Comparison of ENCODE assay signal across 12 cellular contexts in genomic region chr6:218153-219018, GRCh38.
DNase-seq lines count a peak whose midpoint lies in the region; ATAC-seq and TF ChIP-seq lines count a peak whose summit lies in the region.
"Had no signal": no experiment of that assay in that cellular context is flagged by ENCODE, and none has a peak within 500 bp of the region (broad histone marks: within the 10 kb centered on the region; RNA-seq: fewer than 3 reads in every experiment).

No MANE protein-coding gene starts in this region.

- H3K27ac ChIP-seq in neural progenitor cell = no peak overlapping the region
- H3K27ac ChIP-seq: thoracic aorta had no signal

- H3K9me3 Mint-ChIP-seq in naive B cell (peaks cover 0 to 4% (median 2%) of the 10 kb centered on the region in 7 donors), neural progenitor cell (peaks cover 7% of the 10 kb centered on the region)

- H3K9me3 ChIP-seq in neural progenitor cell (ENCODE audit: low read depth) = no peaks in the 10 kb centered on the region
- H3K9me3 ChIP-seq: thoracic aorta had no signal

- H3K27me3 Mint-ChIP-seq in naive B cell = peaks cover 0 to 2% (median 0%) of the 10 kb centered on the region in 3 donors
- H3K27me3 Mint-ChIP-seq in neural progenitor cell (ENCODE audit: insufficient read depth, low read depth) = no peaks in the 10 kb centered on the region

- H3K27me3 ChIP-seq in neural progenitor cell = no peaks in the 10 kb centered on the region

- no peaks in the 10 kb centered on the region for H3K79me2 ChIP-seq in neural progenitor cell (ENCODE audit: low read depth)

- peak; percentile 24 for ATAC-seq in GM18520 (IDR thresholded peaks at IDR 0.05; ENCODE audit: unreplicated experiment)
- peak; percentile 39 for ATAC-seq in GM21576 (IDR thresholded peaks at IDR 0.05; ENCODE audit: unreplicated experiment)
- peak; percentile 40 for ATAC-seq in HG03439 (IDR thresholded peaks at IDR 0.05; ENCODE audit: unreplicated experiment)
- ATAC-seq in naive B cell (ENCODE audit: low read depth in 2 of 2) = peak; percentile 71 to 73
- ATAC-seq in esophagus mucosa = no peak

- H3K36me3 Mint-ChIP-seq in naive B cell (no peaks in the 10 kb centered on the region), neural progenitor cell (no peaks in the 10 kb centered on the region)

- H3K4me3 Mint-ChIP-seq in naive B cell (peak overlapping the region; percentile 1 to 85 (median 62)), neural progenitor cell (no peak overlapping the region)
- H3K4me3 Mint-ChIP-seq: GM23338 had no signal

- H2AFZ ChIP-seq in neural progenitor cell (replicated peaks) = no peak overlapping the region

- no peak for TF ChIP-seq CTCF in neural progenitor cell (IDR thresholded peaks at IDR 0.05)

- no peaks in the 10 kb centered on the region for H3F3A ChIP-seq in neural progenitor cell (ENCODE audit: low read depth)

- peaks cover 21% of the 10 kb centered on the region for H3K4me1 ChIP-seq in neural progenitor cell

- peak overlapping the region in 5 of 6 donors; percentile 22 to 81 (median 66) for H3K27ac Mint-ChIP-seq in naive B cell
- H3K27ac Mint-ChIP-seq in neural progenitor cell = no peak overlapping the region
- H3K27ac Mint-ChIP-seq: GM23338 had no signal

- H3K4me2 ChIP-seq in neural progenitor cell = no peak overlapping the region
- H3K4me2 ChIP-seq: GM23338 had no signal

- H3K9ac ChIP-seq in neural progenitor cell = no peak overlapping the region

- DNase-seq in naive B cell = peak; percentile 27
- no peak for DNase-seq in NCI-H1048 (lab: John Stamatoyannopoulos, UW)
- DNase-seq in neural progenitor cell (ENCODE audit: low spot score) = no peak
- DNase-seq in NCI-H2081 (lab: John Stamatoyannopoulos, UW) = no peak
- DNase-seq: NCI-H1105, small intestine had no signal

- H3K36me3 ChIP-seq in neural progenitor cell = no peaks in the 10 kb centered on the region
- H3K36me3 ChIP-seq: thoracic aorta had no signal

- H3K4me1 Mint-ChIP-seq in naive B cell (peaks cover 42 to 59% (median 45%) of the 10 kb centered on the region in 3 donors), neural progenitor cell (peaks cover 31% of the 10 kb centered on the region)

- no peaks in the 10 kb centered on the region for H4K20me1 ChIP-seq in neural progenitor cell (ENCODE audit: low read depth)

- H3K4me3 ChIP-seq in neural progenitor cell = no peak overlapping the region
- H3K4me3 ChIP-seq: GM23338, thoracic aorta had no signal
